3 cellular contexts compared by ENCODE assay signal in genomic region chr12:116610971-116611541, GRCh38.
A peak's percentile ranks its signal among the peaks of the same experiment; 100 is the strongest.
TF ChIP-seq lines count a peak whose summit lies in the region.

No MANE protein-coding gene starts in this region.

TF ChIP-seq in HCT116, 20 proteins besides CTCF, POLR2A, EP300 and RAD21:
- TF ChIP-seq, protein P1, sequence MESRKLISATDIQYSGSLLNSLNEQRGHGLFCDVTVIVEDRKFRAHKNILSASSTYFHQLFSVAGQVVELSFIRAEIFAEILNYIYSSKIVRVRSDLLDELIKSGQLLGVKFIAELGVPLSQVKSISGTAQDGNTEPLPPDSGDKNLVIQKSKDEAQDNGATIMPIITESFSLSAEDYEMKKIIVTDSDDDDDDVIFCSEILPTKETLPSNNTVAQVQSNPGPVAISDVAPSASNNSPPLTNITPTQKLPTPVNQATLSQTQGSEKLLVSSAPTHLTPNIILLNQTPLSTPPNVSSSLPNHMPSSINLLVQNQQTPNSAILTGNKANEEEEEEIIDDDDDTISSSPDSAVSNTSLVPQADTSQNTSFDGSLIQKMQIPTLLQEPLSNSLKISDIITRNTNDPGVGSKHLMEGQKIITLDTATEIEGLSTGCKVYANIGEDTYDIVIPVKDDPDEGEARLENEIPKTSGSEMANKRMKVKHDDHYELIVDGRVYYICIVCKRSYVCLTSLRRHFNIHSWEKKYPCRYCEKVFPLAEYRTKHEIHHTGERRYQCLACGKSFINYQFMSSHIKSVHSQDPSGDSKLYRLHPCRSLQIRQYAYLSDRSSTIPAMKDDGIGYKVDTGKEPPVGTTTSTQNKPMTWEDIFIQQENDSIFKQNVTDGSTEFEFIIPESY (IDR thresholded peaks at IDR 0.05; ENCODE audit: extremely low read depth, insufficient replicate concordance, low read length), result no peak
- no peak for TF ChIP-seq EZH2 (IDR thresholded peaks at IDR 0.05)
- TF ChIP-seq ZFX (IDR thresholded peaks at IDR 0.05), result no peak
- TF ChIP-seq SIN3A (IDR thresholded peaks at IDR 0.05; ENCODE audit: low read depth), result no peak
- no peak for TF ChIP-seq ATF3 (IDR thresholded peaks at IDR 0.05)
- TF ChIP-seq SP1 (IDR thresholded peaks at IDR 0.05; ENCODE audit: low read depth), result 0 out of 2 replicates have a peak, but pooled peaks have one; percentile 6
- TF ChIP-seq CEBPB (IDR thresholded peaks at IDR 0.05; ENCODE audit: low read depth), result no peak

TF ChIP-seq in K562, 482 proteins besides CTCF, POLR2A, EP300 and RAD21:
- TF ChIP-seq BCOR (IDR thresholded peaks at IDR 0.05) (peak; percentile 51; the same call in 1 of the 2 replicates), ZNF121 (CRISPR knock-in tag; conservative IDR thresholded peaks at IDR 0.05) (peak; percentile 66), FUS (optimal IDR thresholded peaks at IDR 0.05; ENCODE audit: low read depth, low read length) (no peak)

TF ChIP-seq in WTC11, 78 proteins besides CTCF, POLR2A, EP300 and RAD21:
- TF ChIP-seq PRDM15 (CRISPR knock-in tag; IDR thresholded peaks at IDR 0.05) (no peak), OVOL2 (CRISPR knock-in tag; IDR thresholded peaks at IDR 0.05; ENCODE audit: borderline replicate concordance) (no peak), ELF4 (CRISPR knock-in tag; IDR thresholded peaks at IDR 0.05; ENCODE audit: low read depth) (no peak), ZNF396 (CRISPR knock-in tag; IDR thresholded peaks at IDR 0.05; ENCODE audit: borderline replicate concordance) (no peak), ZNF263 (CRISPR knock-in tag; IDR thresholded peaks at IDR 0.05; ENCODE audit: low read depth) (no peak), NR3C1 (CRISPR knock-in tag; conservative IDR thresholded peaks at IDR 0.05; ENCODE audit: low read depth) (no peak), NR2C2 (CRISPR knock-in tag; IDR thresholded peaks at IDR 0.05) (no peak), SOX15 (CRISPR knock-in tag; IDR thresholded peaks at IDR 0.05) (no peak), FOXP1 (CRISPR knock-in tag; IDR thresholded peaks at IDR 0.05; ENCODE audit: borderline replicate concordance) (no peak), TP53 (CRISPR knock-in tag; IDR thresholded peaks at IDR 0.05) (no peak), CREB1 (CRISPR knock-in tag; IDR thresholded peaks at IDR 0.05) (no peak)
- TF ChIP-seq, protein P2, sequence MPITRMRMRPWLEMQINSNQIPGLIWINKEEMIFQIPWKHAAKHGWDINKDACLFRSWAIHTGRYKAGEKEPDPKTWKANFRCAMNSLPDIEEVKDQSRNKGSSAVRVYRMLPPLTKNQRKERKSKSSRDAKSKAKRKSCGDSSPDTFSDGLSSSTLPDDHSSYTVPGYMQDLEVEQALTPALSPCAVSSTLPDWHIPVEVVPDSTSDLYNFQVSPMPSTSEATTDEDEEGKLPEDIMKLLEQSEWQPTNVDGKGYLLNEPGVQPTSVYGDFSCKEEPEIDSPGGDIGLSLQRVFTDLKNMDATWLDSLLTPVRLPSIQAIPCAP (CRISPR knock-in tag; IDR thresholded peaks at IDR 0.05), result no peak
- TF ChIP-seq, protein P3, sequence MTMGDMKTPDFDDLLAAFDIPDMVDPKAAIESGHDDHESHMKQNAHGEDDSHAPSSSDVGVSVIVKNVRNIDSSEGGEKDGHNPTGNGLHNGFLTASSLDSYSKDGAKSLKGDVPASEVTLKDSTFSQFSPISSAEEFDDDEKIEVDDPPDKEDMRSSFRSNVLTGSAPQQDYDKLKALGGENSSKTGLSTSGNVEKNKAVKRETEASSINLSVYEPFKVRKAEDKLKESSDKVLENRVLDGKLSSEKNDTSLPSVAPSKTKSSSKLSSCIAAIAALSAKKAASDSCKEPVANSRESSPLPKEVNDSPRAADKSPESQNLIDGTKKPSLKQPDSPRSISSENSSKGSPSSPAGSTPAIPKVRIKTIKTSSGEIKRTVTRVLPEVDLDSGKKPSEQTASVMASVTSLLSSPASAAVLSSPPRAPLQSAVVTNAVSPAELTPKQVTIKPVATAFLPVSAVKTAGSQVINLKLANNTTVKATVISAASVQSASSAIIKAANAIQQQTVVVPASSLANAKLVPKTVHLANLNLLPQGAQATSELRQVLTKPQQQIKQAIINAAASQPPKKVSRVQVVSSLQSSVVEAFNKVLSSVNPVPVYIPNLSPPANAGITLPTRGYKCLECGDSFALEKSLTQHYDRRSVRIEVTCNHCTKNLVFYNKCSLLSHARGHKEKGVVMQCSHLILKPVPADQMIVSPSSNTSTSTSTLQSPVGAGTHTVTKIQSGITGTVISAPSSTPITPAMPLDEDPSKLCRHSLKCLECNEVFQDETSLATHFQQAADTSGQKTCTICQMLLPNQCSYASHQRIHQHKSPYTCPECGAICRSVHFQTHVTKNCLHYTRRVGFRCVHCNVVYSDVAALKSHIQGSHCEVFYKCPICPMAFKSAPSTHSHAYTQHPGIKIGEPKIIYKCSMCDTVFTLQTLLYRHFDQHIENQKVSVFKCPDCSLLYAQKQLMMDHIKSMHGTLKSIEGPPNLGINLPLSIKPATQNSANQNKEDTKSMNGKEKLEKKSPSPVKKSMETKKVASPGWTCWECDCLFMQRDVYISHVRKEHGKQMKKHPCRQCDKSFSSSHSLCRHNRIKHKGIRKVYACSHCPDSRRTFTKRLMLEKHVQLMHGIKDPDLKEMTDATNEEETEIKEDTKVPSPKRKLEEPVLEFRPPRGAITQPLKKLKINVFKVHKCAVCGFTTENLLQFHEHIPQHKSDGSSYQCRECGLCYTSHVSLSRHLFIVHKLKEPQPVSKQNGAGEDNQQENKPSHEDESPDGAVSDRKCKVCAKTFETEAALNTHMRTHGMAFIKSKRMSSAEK (CRISPR knock-in tag; IDR thresholded peaks at IDR 0.05; ENCODE audit: borderline replicate concordance), result no peak
- TF ChIP-seq, protein P4, sequence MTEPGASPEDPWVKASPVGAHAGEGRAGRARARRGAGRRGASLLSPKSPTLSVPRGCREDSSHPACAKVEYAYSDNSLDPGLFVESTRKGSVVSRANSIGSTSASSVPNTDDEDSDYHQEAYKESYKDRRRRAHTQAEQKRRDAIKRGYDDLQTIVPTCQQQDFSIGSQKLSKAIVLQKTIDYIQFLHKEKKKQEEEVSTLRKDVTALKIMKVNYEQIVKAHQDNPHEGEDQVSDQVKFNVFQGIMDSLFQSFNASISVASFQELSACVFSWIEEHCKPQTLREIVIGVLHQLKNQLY (CRISPR knock-in tag; IDR thresholded peaks at IDR 0.05), result no peak
